In genomic region chr9:81665514-81665838, GRCh38 we compare ENCODE assay signal across 1 cellular context.
TF ChIP-seq lines count a peak whose summit lies in the region.

No MANE protein-coding gene starts in this region.

TF ChIP-seq in SK-N-SH treated with all-trans-retinoic acid at 6 μM for 48 hours, 23 proteins besides CTCF, POLR2A, EP300 and RAD21 (continued from another document):
- no peak for TF ChIP-seq CSRNP3 (CRISPR knock-in tag; IDR thresholded peaks at IDR 0.05)
- no peak for TF ChIP-seq ZC3H10 (CRISPR knock-in tag; IDR thresholded peaks at IDR 0.05)
- no peak for TF ChIP-seq ZFP30 (CRISPR knock-in tag; IDR thresholded peaks at IDR 0.05)
- TF ChIP-seq CREB5 (CRISPR knock-in tag; IDR thresholded peaks at IDR 0.05; ENCODE audit: low read depth), result no peak
- TF ChIP-seq CSDC2 (CRISPR knock-in tag; IDR thresholded peaks at IDR 0.05), result no peak
- no peak for TF ChIP-seq ZFP3 (CRISPR knock-in tag; IDR thresholded peaks at IDR 0.05)
- TF ChIP-seq ESRRG (CRISPR knock-in tag; IDR thresholded peaks at IDR 0.05), result no peak
